17 cellular contexts compared by ENCODE assay signal in the genomic region with DNA sequence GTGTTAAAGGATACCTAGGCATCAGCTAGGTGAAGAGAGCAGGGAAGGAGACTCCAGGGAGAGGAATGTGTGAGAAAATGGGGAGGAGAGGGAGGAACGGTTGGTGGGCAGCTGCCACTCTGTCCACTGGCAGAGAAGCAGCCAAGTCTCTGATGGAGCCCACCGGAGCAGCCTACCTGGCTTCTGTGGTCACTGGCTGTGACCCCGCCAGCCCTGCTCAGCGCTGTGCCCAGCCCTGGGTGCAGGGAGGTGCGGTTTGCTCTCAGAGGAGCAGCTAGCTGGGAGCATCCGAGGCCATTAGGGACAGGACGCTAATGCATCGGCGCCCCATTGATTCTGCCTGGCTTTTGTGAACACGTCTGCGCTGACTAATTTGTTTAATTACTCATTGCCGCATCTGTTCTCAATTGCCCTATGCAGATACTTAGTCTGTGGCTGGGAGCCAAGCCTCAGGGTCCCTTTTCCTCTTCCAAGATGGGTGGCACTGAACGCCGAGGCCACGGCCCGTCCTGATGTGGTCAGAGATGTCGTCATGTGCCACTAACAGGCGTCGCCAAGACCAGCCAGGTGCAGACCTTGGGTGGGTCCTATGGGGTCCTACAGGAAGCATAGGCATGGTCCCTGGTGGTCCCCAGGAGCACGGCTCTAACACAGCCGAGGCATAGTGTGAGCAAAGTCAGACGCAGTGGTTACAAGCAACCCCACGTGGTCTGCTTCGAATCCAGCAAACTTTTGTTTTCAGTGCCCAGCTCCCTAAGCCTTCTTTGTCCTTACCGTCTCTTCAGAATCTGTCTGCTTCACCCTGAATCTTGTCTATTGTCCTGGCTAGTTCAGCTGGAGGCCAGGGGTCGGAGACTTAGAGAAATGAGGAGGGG.
DNase-seq lines count a peak whose midpoint lies in the region; ATAC-seq and TF ChIP-seq lines count a peak whose summit lies in the region.
"Had no signal": no experiment of that assay in that cellular context is flagged by ENCODE, and none has a peak within 500 bp of the region (broad histone marks: within the 10 kb centered on the region; RNA-seq: fewer than 3 reads in every experiment).

No MANE protein-coding gene starts in this region.

- H3K27ac Mint-ChIP-seq in T-helper 17 cell (peak overlapping the region; percentile 32), neural crest cell (ENCODE audit: unreplicated experiment) (peak overlapping the region; percentile 73)
- H3K27ac Mint-ChIP-seq: immature natural killer cell; naive thymus-derived CD4-positive, alpha-beta T cell; stimulated activated naive CD8-positive, alpha-beta T cell treated with anti-CD3 and anti-CD28 coated beads, Interleukin-15, Interleukin-2, amounts not matched to agents 100 ng/mL and 50 ng/mL, for 24 hours had no signal

- no peak overlapping the region for H3K56ac ChIP-seq in IMR-90 (ENCODE audit: extremely low read depth, insufficient read depth, low read length)

- intact Hi-C loops in IMR-90 (cut with micrococcal nuclease), result no loop called here

- H3K4me1 Mint-ChIP-seq in T-helper 17 cell, result peaks cover 2% of the 10 kb centered on the region
- H3K4me1 Mint-ChIP-seq in neural crest cell, result peaks cover 29% of the 10 kb centered on the region
- H3K4me1 Mint-ChIP-seq: CD4-positive, alpha-beta memory T cell; immature natural killer cell; naive thymus-derived CD4-positive, alpha-beta T cell had no signal

- POLR2A ChIA-PET in IMR-90 (lab: Charles Lee; ENCODE audit: unreplicated experiment), result no interaction called here

- BruUV-seq in IMR-90 (replicated peaks; lab: Mats Ljungman, UMichigan), result no TSS peak

- H3K36me3 ChIP-seq in IMR-90 (ENCODE audit: control insufficient read depth, insufficient read depth, low read length), result no peaks in the 10 kb centered on the region

- H2AFZ ChIP-seq in IMR-90 (replicated peaks; ENCODE audit: low read length, poor library complexity), result no peak overlapping the region

- H3K36me3 Mint-ChIP-seq in T-helper 17 cell (ENCODE audit: low read depth) (no peaks in the 10 kb centered on the region), neural crest cell (ENCODE audit: low read depth) (peaks cover 10% of the 10 kb centered on the region)
- H3K36me3 Mint-ChIP-seq: CD4-positive, alpha-beta memory T cell had no signal

- H3K4me3 Mint-ChIP-seq in T-helper 17 cell (no peak overlapping the region), neural crest cell (peak overlapping the region; percentile 56)
- H3K4me3 Mint-ChIP-seq: CD4-positive, alpha-beta memory T cell; immature natural killer cell; naive thymus-derived CD4-positive, alpha-beta T cell; stimulated activated naive CD8-positive, alpha-beta T cell treated with anti-CD3 and anti-CD28 coated beads, Interleukin-15, Interleukin-2, amounts not matched to agents 100 ng/mL and 50 ng/mL, for 24 hours had no signal

- no peak overlapping the region for H4K91ac ChIP-seq in IMR-90 (ENCODE audit: insufficient read depth, low read depth, low read length)

- no peak overlapping the region for H3K27ac ChIP-seq in IMR-90 (ENCODE audit: insufficient read depth, low read length)
- H3K27ac ChIP-seq: psoas muscle had no signal

- no peaks in the 10 kb centered on the region for H3K9me3 Mint-ChIP-seq in neural crest cell
- H3K9me3 Mint-ChIP-seq: CD4-positive, alpha-beta memory T cell; immature natural killer cell; naive thymus-derived CD4-positive, alpha-beta T cell; stimulated activated naive CD8-positive, alpha-beta T cell treated with anti-CD3 and anti-CD28 coated beads, Interleukin-15, Interleukin-2, amounts not matched to agents 100 ng/mL and 50 ng/mL, for 24 hours had no signal

- no peak overlapping the region for H2BK120ac ChIP-seq in IMR-90 (ENCODE audit: low read depth, low read length)

- H3K27me3 Mint-ChIP-seq in T-helper 17 cell (no peaks in the 10 kb centered on the region), neural crest cell (ENCODE audit: low read depth) (no peaks in the 10 kb centered on the region)
- H3K27me3 Mint-ChIP-seq: CD4-positive, alpha-beta memory T cell; naive thymus-derived CD4-positive, alpha-beta T cell; stimulated activated naive CD8-positive, alpha-beta T cell treated with anti-CD3 and anti-CD28 coated beads, Interleukin-15, Interleukin-2, amounts not matched to agents 100 ng/mL and 50 ng/mL, for 24 hours had no signal

- H3K79me1 ChIP-seq in IMR-90 (ENCODE audit: low read depth in 1 of 2, low read length in 2 of 2), result no peaks in the 10 kb centered on the region

- WGBS in IMR-90 (ENCODE audit: extremely low coverage in 2 of 2, insufficient read length in 1 of 2), 2 experiments, result 88% methylated on average over 18 of the region's 26 CpGs; no CpG with 5 or more reads in 1 of the 2 experiments

- ATAC-seq in IMR-90 (ENCODE audit: low read depth), result no peak
- no peak for ATAC-seq in T-helper 17 cell
- ATAC-seq in HG03565 (IDR thresholded peaks at IDR 0.05; ENCODE audit: unreplicated experiment), result no peak
- ATAC-seq: naive thymus-derived CD4-positive, alpha-beta T cell; psoas muscle had no signal

- in situ Hi-C loops in IMR-90 (cut with MboI; ENCODE audit: low sequenced_read_pairs), result no loop called here

- no peak overlapping the region for H4K5ac ChIP-seq in IMR-90 (ENCODE audit: low read depth, low read length)

- H3K4me2 ChIP-seq in IMR-90 (ENCODE audit: low read depth, low read length), result no peak overlapping the region

- no peak for TF ChIP-seq POLR2A in IMR-90 (IDR thresholded peaks at IDR 0.05; ENCODE audit: low read depth, low read length)

- no peak overlapping the region for H2BK15ac ChIP-seq in IMR-90 (ENCODE audit: low read depth, low read length)

- no peak overlapping the region for H3K4ac ChIP-seq in IMR-90 (ENCODE audit: low read depth, low read length)

- DNase-seq in NCI-H1417 (lab: John Stamatoyannopoulos, UW) (peak in 2 of 3 experiments; percentile 50 to 74), NCI-H1417 treated with DMSO at 0.1 percent for 48 hours (lab: John Stamatoyannopoulos, UW) (no peak), IMR-90 (no peak), T-helper 17 cell (no peak), neural crest cell (ENCODE audit: low read depth, low spot score) (no peak), nucleus accumbens (lab: John Stamatoyannopoulos, UW) (no peak)
- DNase-seq in activated CD8-positive, alpha-beta memory T cell treated with anti-CD3 and anti-CD28 coated beads, Interleukin-2, amount 50 U/mL, for 48 hours, result no peak
- DNase-seq: activated gamma-delta T cell treated with Interleukin-2 at 50 U/mL for 16 hours; CD4-positive, alpha-beta memory T cell; immature natural killer cell; mammary epithelial cell; naive thymus-derived CD4-positive, alpha-beta T cell; SHP77; T-helper 2 cell had no signal

- no peak for TF ChIP-seq RAD21 in IMR-90 (IDR thresholded peaks at IDR 0.05; ENCODE audit: low read length)

- H3K4me3 ChIP-seq in IMR-90 (ENCODE audit: insufficient read depth, low read depth, low read length), result no peak overlapping the region
- H3K4me3 ChIP-seq: psoas muscle had no signal

- H3K27me3 ChIP-seq in IMR-90 (ENCODE audit: control insufficient read depth, insufficient read depth, low read length), result no peaks in the 10 kb centered on the region

- H2BK5ac ChIP-seq in IMR-90 (ENCODE audit: low read depth, low read length, poor library complexity, severe bottlenecking), result no peak overlapping the region

- no peak overlapping the region for H4K8ac ChIP-seq in IMR-90 (ENCODE audit: low read depth in 2 of 2, low read length in 2 of 2)

- no peak for TF ChIP-seq CTCF in IMR-90 (conservative IDR thresholded peaks at IDR 0.05; ENCODE audit: low read depth, low read length)
- no peak for TF ChIP-seq CTCF in neural crest cell (conservative IDR thresholded peaks at IDR 0.05)

- H3K9ac ChIP-seq in IMR-90 (ENCODE audit: low read depth, low read length), result no peak overlapping the region

- peaks cover 8% of the 10 kb centered on the region for H3K9me3 ChIP-seq in IMR-90 (ENCODE audit: control insufficient read depth, insufficient read depth, low read length)
- H3K9me3 ChIP-seq in T-helper 17 cell (ENCODE audit: control insufficient read depth, low read length, poor library complexity, severe bottlenecking), result no peaks in the 10 kb centered on the region
- H3K9me3 ChIP-seq: psoas muscle had no signal

- H3K9me1 ChIP-seq in IMR-90 (ENCODE audit: insufficient read depth, low read length), result peaks cover 3% of the 10 kb centered on the region

- dilution Hi-C loops in IMR-90 (cut with HindIII; ENCODE audit: low sequenced_read_pairs, unreplicated experiment), result no loop called here

- no peak overlapping the region for H3K18ac ChIP-seq in IMR-90 (ENCODE audit: low read depth, low read length)

- no peak overlapping the region for H2AK5ac ChIP-seq in IMR-90 (ENCODE audit: low read depth, low read length)

- no peak overlapping the region for H3K23ac ChIP-seq in IMR-90 (ENCODE audit: low read depth, low read length)

- H2AK9ac ChIP-seq in IMR-90 (replicated peaks; ENCODE audit: low read depth, low read length, poor library complexity), result peak overlapping the region; percentile 17

- H3K4me1 ChIP-seq in IMR-90 (ENCODE audit: control insufficient read depth, insufficient read depth, low read length), result no peaks in the 10 kb centered on the region
- H3K4me1 ChIP-seq: psoas muscle had no signal

- no peaks in the 10 kb centered on the region for H4K20me1 ChIP-seq in IMR-90 (ENCODE audit: insufficient read depth, low read length)

- no peak overlapping the region for H3K14ac ChIP-seq in IMR-90 (replicated peaks; ENCODE audit: low read depth, low read length)

- H2BK20ac ChIP-seq in IMR-90 (ENCODE audit: low read depth, low read length), result no peak overlapping the region

- CTCF ChIA-PET in IMR-90 (lab: Yijun Ruan, JAX), result no interaction called here

TF ChIP-seq in IMR-90, 13 proteins besides CTCF, POLR2A, EP300 and RAD21 (continues in another document):
- TF ChIP-seq, protein P1, sequence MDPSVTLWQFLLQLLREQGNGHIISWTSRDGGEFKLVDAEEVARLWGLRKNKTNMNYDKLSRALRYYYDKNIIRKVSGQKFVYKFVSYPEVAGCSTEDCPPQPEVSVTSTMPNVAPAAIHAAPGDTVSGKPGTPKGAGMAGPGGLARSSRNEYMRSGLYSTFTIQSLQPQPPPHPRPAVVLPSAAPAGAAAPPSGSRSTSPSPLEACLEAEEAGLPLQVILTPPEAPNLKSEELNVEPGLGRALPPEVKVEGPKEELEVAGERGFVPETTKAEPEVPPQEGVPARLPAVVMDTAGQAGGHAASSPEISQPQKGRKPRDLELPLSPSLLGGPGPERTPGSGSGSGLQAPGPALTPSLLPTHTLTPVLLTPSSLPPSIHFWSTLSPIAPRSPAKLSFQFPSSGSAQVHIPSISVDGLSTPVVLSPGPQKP (IDR thresholded peaks at IDR 0.05; ENCODE audit: borderline replicate concordance, low read depth, low read length), result no peak
- TF ChIP-seq, protein P2, sequence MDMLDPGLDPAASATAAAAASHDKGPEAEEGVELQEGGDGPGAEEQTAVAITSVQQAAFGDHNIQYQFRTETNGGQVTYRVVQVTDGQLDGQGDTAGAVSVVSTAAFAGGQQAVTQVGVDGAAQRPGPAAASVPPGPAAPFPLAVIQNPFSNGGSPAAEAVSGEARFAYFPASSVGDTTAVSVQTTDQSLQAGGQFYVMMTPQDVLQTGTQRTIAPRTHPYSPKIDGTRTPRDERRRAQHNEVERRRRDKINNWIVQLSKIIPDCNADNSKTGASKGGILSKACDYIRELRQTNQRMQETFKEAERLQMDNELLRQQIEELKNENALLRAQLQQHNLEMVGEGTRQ (IDR thresholded peaks at IDR 0.05; ENCODE audit: low read depth, low read length), result no peak
- TF ChIP-seq BHLHE40 (IDR thresholded peaks at IDR 0.05; ENCODE audit: low read depth, low read length), result no peak

Comparison
In these comparisons a context has a peak if more than half of its experiments do, and no peak if none do; other contexts are left out.
1. DNase-seq: peak in NCI-H1417 (2 of 3); none in NCI-H1417 treated with DMSO at 0.1 percent for 48 hours (single experiment), IMR-90 (single experiment), T-helper 17 cell (0 of 3), neural crest cell (single experiment), activated CD8-positive, alpha-beta memory T cell treated with anti-CD3 and anti-CD28 coated beads, Interleukin-2, amount 50 U/mL, for 48 hours (single experiment) and nucleus accumbens (0 of 56).